ENCODE assay signal across 1 cellular context in genomic region chr5:75667586-75667985, GRCh38.
TF ChIP-seq lines count a peak whose summit lies in the region.

No MANE protein-coding gene starts in this region.

TF ChIP-seq in SK-N-SH, 30 proteins besides CTCF, POLR2A, EP300 and RAD21:
- TF ChIP-seq TAF1 (IDR thresholded peaks at IDR 0.05; ENCODE audit: borderline replicate concordance, low read depth, low read length), result no peak
- no peak for TF ChIP-seq GATA2 (CRISPR knock-in tag; IDR thresholded peaks at IDR 0.05)
- TF ChIP-seq FOSL2 (IDR thresholded peaks at IDR 0.05; ENCODE audit: borderline replicate concordance, low read depth), result no peak
- TF ChIP-seq RXRA (IDR thresholded peaks at IDR 0.05; ENCODE audit: borderline replicate concordance, low read depth), result no peak
- TF ChIP-seq GABPA (IDR thresholded peaks at IDR 0.05; ENCODE audit: low read depth), result no peak
- TF ChIP-seq MEF2A (IDR thresholded peaks at IDR 0.05; ENCODE audit: borderline replicate concordance, low read depth), result no peak
- no peak for TF ChIP-seq RCOR1 (IDR thresholded peaks at IDR 0.05; ENCODE audit: low read length)
- no peak for TF ChIP-seq ZBTB33 (IDR thresholded peaks at IDR 0.05; ENCODE audit: borderline replicate concordance, low read depth)
- TF ChIP-seq, protein P1, sequence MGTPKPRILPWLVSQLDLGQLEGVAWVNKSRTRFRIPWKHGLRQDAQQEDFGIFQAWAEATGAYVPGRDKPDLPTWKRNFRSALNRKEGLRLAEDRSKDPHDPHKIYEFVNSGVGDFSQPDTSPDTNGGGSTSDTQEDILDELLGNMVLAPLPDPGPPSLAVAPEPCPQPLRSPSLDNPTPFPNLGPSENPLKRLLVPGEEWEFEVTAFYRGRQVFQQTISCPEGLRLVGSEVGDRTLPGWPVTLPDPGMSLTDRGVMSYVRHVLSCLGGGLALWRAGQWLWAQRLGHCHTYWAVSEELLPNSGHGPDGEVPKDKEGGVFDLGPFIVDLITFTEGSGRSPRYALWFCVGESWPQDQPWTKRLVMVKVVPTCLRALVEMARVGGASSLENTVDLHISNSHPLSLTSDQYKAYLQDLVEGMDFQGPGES (IDR thresholded peaks at IDR 0.05; ENCODE audit: low read depth, low read length), result no peak
- TF ChIP-seq, protein P2, sequence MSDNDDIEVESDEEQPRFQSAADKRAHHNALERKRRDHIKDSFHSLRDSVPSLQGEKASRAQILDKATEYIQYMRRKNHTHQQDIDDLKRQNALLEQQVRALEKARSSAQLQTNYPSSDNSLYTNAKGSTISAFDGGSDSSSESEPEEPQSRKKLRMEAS (IDR thresholded peaks at IDR 0.05; ENCODE audit: low read depth), result no peak
- no peak for TF ChIP-seq TEAD4 (IDR thresholded peaks at IDR 0.05; ENCODE audit: borderline replicate concordance, insufficient read depth)
